Comparison of ENCODE assay signal across 1 cellular context in genomic region chr2:6921321-6921922, GRCh38.
A peak's percentile ranks its signal among the peaks of the same experiment; 100 is the strongest.
TF ChIP-seq lines count a peak whose summit lies in the region.

No MANE protein-coding gene starts in this region.

TF ChIP-seq in HepG2, 621 proteins besides CTCF, POLR2A, EP300 and RAD21 (continued from another document and continues in another):
- TF ChIP-seq ZNF432 (CRISPR knock-in tag; IDR thresholded peaks at IDR 0.05; ENCODE audit: borderline replicate concordance) = no peak
- TF ChIP-seq NKX3-1 (CRISPR knock-in tag; IDR thresholded peaks at IDR 0.05) = no peak
- TF ChIP-seq ZNF251 (CRISPR knock-in tag; IDR thresholded peaks at IDR 0.05) = no peak
- peak; percentile 95 for TF ChIP-seq HMG20A (CRISPR knock-in tag; IDR thresholded peaks at IDR 0.05; ENCODE audit: borderline replicate concordance)
- no peak for TF ChIP-seq RAD51 (IDR thresholded peaks at IDR 0.05; ENCODE audit: borderline replicate concordance)
- no peak for TF ChIP-seq SMAD9 (CRISPR knock-in tag; IDR thresholded peaks at IDR 0.05)
- peak; percentile 75; the same call in 1 of the 2 replicates for TF ChIP-seq ZNF784 (CRISPR knock-in tag; IDR thresholded peaks at IDR 0.05; ENCODE audit: borderline replicate concordance)
- TF ChIP-seq TOE1 (CRISPR knock-in tag; IDR thresholded peaks at IDR 0.05) = 0 out of 2 replicates have a peak, but pooled peaks have one; percentile 41
- peak; percentile 97 for TF ChIP-seq ARID5B (CRISPR knock-in tag; IDR thresholded peaks at IDR 0.05)
- TF ChIP-seq ZSCAN21 (CRISPR knock-in tag; IDR thresholded peaks at IDR 0.05; ENCODE audit: borderline replicate concordance) = peak; percentile 86; the same call in 1 of the 2 replicates
- no peak for TF ChIP-seq ZNF704 (CRISPR knock-in tag; IDR thresholded peaks at IDR 0.05; ENCODE audit: borderline replicate concordance)
- TF ChIP-seq RARG (CRISPR knock-in tag; IDR thresholded peaks at IDR 0.05; ENCODE audit: low read depth) = no peak
- no peak for TF ChIP-seq FOXK2 (IDR thresholded peaks at IDR 0.05)
- TF ChIP-seq NCOA2 (CRISPR knock-in tag; IDR thresholded peaks at IDR 0.05) = peak; percentile 87
- no peak for TF ChIP-seq NFE2 (CRISPR knock-in tag; IDR thresholded peaks at IDR 0.05)
- no peak for TF ChIP-seq GPN1 (CRISPR knock-in tag; IDR thresholded peaks at IDR 0.05; ENCODE audit: borderline replicate concordance)
- TF ChIP-seq SMARCE1 (IDR thresholded peaks at IDR 0.05; ENCODE audit: borderline replicate concordance) = no peak
- TF ChIP-seq PRDM10 (CRISPR knock-in tag; IDR thresholded peaks at IDR 0.05; ENCODE audit: low read depth) = no peak
- no peak for TF ChIP-seq MTF1 (CRISPR knock-in tag; IDR thresholded peaks at IDR 0.05)
- TF ChIP-seq RBFOX2 (IDR thresholded peaks at IDR 0.05; ENCODE audit: low read depth, low read length) = peak; percentile 17; the same call in 1 of the 2 replicates
- peak; percentile 98 for TF ChIP-seq SALL1 (CRISPR knock-in tag; IDR thresholded peaks at IDR 0.05)
- TF ChIP-seq TIGD3 (CRISPR knock-in tag; IDR thresholded peaks at IDR 0.05; ENCODE audit: borderline replicate concordance) = no peak
- TF ChIP-seq ISL2 (CRISPR knock-in tag; IDR thresholded peaks at IDR 0.05) = peak; percentile 90
- TF ChIP-seq BATF2 (CRISPR knock-in tag; IDR thresholded peaks at IDR 0.05) = no peak
- TF ChIP-seq ASH2L (IDR thresholded peaks at IDR 0.05; ENCODE audit: insufficient read length, low read depth, low read length) = no peak
- peak; percentile 65; the same call in 1 of the 2 replicates for TF ChIP-seq ZNF747 (CRISPR knock-in tag; IDR thresholded peaks at IDR 0.05; ENCODE audit: borderline replicate concordance)
- peak; percentile 95 for TF ChIP-seq FOXO1 (CRISPR knock-in tag; IDR thresholded peaks at IDR 0.05)
- peak; percentile 94 for TF ChIP-seq ZNF543 (CRISPR knock-in tag; IDR thresholded peaks at IDR 0.05)
- peak; percentile 40; the same call in 1 of the 2 replicates for TF ChIP-seq GMEB1 (CRISPR knock-in tag; IDR thresholded peaks at IDR 0.05; ENCODE audit: borderline replicate concordance)
- TF ChIP-seq RFX1 (IDR thresholded peaks at IDR 0.05) = peak; percentile 28; the same call in 1 of the 2 replicates
- TF ChIP-seq ZSCAN22 (CRISPR knock-in tag; IDR thresholded peaks at IDR 0.05) = no peak
- TF ChIP-seq ZSCAN29 (CRISPR knock-in tag; conservative IDR thresholded peaks at IDR 0.05) = peak; percentile 12; the same call in 1 of the 2 replicates
- 0 out of 2 replicates have a peak, but pooled peaks have one; percentile 30 for TF ChIP-seq ZHX2 (IDR thresholded peaks at IDR 0.05; ENCODE audit: low read depth)
- no peak for TF ChIP-seq ZHX2 (CRISPR knock-in tag; IDR thresholded peaks at IDR 0.05; ENCODE audit: borderline replicate concordance)
